ENCODE assay signal across 20 cellular contexts in the genomic region with DNA sequence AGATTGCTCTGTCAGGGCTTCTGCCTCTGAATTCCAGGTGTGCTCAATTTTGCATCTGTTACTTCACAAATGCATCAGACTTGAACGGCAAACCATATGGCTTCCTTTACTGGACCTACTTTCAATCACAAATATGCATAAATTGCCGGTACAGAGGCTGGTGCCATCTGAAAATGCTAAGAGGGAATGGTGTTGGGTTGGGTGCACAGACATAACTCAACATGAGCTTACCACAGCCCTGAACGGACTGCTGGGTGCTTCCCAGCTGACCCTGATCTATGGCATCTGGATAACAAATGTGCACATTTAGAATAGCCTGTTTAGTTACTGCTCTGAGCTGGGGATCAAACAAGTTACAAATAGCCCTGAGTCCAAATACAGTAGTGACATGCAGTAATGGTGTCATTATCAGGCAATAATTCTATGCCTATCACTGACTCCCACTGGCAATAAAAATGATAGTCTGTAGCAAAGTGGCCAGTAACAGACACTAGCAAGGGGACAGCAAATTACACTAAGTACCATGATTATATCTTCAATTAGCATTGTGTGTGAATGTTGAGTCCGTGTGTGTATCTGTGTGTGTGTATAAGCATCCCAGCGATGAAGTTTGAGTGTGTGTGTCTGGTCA.
"Had no signal": no experiment of that assay in that cellular context is flagged by ENCODE, and none has a peak within 500 bp of the region (broad histone marks: within the 10 kb centered on the region; RNA-seq: fewer than 3 reads in every experiment).

No MANE protein-coding gene starts in this region.

- H3K9me3 Mint-ChIP-seq: naive thymus-derived CD8-positive, alpha-beta T cell; neural crest cell; type B pancreatic cell had no signal

- DNase-seq: cortex of kidney; dorsolateral prefrontal cortex; effector CD8-positive, alpha-beta T cell; gastrocnemius medialis; heart right ventricle; hypothalamus; kidney glomerular epithelial cell; mammary epithelial cell; mucosa of descending colon; naive thymus-derived CD8-positive, alpha-beta T cell; ovary; sigmoid colon; stimulated activated CD4-positive, alpha-beta T cell treated with anti-CD3 and anti-CD28 coated beads, Interleukin-12 subunit alpha, Interleukin-12 subunit beta, amount 100 ng/mL, for 4 hours; stimulated activated naive CD4-positive, alpha-beta T cell treated with Interleukin-2 at 50 U/mL for 16 hours had no signal

- H3K4me1 Mint-ChIP-seq: naive thymus-derived CD8-positive, alpha-beta T cell had no signal

- H3K36me3 Mint-ChIP-seq: naive thymus-derived CD8-positive, alpha-beta T cell; type B pancreatic cell had no signal

- H3K4me1 ChIP-seq: esophagus muscularis mucosa, gastrocnemius medialis, heart right ventricle, right atrium auricular region, sigmoid colon had no signal

- H3K27ac Mint-ChIP-seq: naive thymus-derived CD8-positive, alpha-beta T cell; type B pancreatic cell had no signal

- H3K36me3 ChIP-seq: esophagus muscularis mucosa, gastrocnemius medialis, heart right ventricle, ovary, right atrium auricular region, sigmoid colon had no signal

- H3K4me3 ChIP-seq: dorsolateral prefrontal cortex, esophagus muscularis mucosa, gastrocnemius medialis, heart right ventricle, mucosa of descending colon, ovary, right atrium auricular region, sigmoid colon, skin epidermis had no signal

- H3K4me3 Mint-ChIP-seq: naive thymus-derived CD8-positive, alpha-beta T cell; neural crest cell; type B pancreatic cell had no signal

- H3K9me3 ChIP-seq: esophagus muscularis mucosa, gastrocnemius medialis, heart right ventricle, mucosa of descending colon, ovary, right atrium auricular region, sigmoid colon had no signal

- H3K27me3 ChIP-seq: dorsolateral prefrontal cortex, esophagus muscularis mucosa, gastrocnemius medialis, heart right ventricle, ovary, right atrium auricular region, sigmoid colon had no signal

- ATAC-seq: gastrocnemius medialis; heart right ventricle; left lobe of liver; mucosa of descending colon; naive thymus-derived CD8-positive, alpha-beta T cell had no signal

- H3K27ac ChIP-seq: dorsolateral prefrontal cortex, esophagus muscularis mucosa, gastrocnemius medialis, heart right ventricle, ovary, right atrium auricular region, sigmoid colon, skin epidermis had no signal
